1 cellular context compared by ENCODE assay signal in genomic region chr3:146250449-146251382, GRCh38.
A peak's percentile ranks its signal among the peaks of the same experiment; 100 is the strongest.
TF ChIP-seq lines count a peak whose summit lies in the region.

Gene PLSCR4 (minus strand): TSS chr3:146251105. CDS start chr3:146222071, 29,034 bp downstream.

TF ChIP-seq in HEK293, 187 proteins besides CTCF, POLR2A, EP300 and RAD21 (continued from another document):
- TF ChIP-seq HOXD13 (CRISPR knock-in tag; IDR thresholded peaks at IDR 0.05; ENCODE audit: borderline replicate concordance), result no peak
- TF ChIP-seq ZSCAN30 (tag by site-specific recombination; IDR thresholded peaks at IDR 0.05), result no peak
- no peak for TF ChIP-seq ZNF391 (tag by site-specific recombination; IDR thresholded peaks at IDR 0.05; ENCODE audit: borderline replicate concordance, low read depth)
- TF ChIP-seq ZNF341 (tag by site-specific recombination; IDR thresholded peaks at IDR 0.05; ENCODE audit: low read depth), result no peak
- no peak for TF ChIP-seq EGR2 (tag by site-specific recombination; IDR thresholded peaks at IDR 0.05; ENCODE audit: low read depth)
- TF ChIP-seq ZNF132 (tag by site-specific recombination; IDR thresholded peaks at IDR 0.05; ENCODE audit: borderline replicate concordance), result no peak
- no peak for TF ChIP-seq ZBTB49 (tag by site-specific recombination; IDR thresholded peaks at IDR 0.05; ENCODE audit: low read depth)
- TF ChIP-seq ZNF518A (tag by site-specific recombination; conservative IDR thresholded peaks at IDR 0.05; ENCODE audit: low read depth), result no peak
- no peak for TF ChIP-seq OSR2 (tag by site-specific recombination; IDR thresholded peaks at IDR 0.05)
- peak; percentile 81 for TF ChIP-seq ZBTB26 (tag by site-specific recombination; optimal IDR thresholded peaks at IDR 0.05)
- peak; percentile 82 for TF ChIP-seq ZBTB20 (tag by site-specific recombination; IDR thresholded peaks at IDR 0.05)
- no peak for TF ChIP-seq ZNF571 (tag by site-specific recombination; IDR thresholded peaks at IDR 0.05)
- peak; percentile 59 for TF ChIP-seq SP3 (tag by site-specific recombination; IDR thresholded peaks at IDR 0.05)
- no peak for TF ChIP-seq ZNF596 (tag by site-specific recombination; IDR thresholded peaks at IDR 0.05)
- no peak for TF ChIP-seq ZNF416 (tag by site-specific recombination; IDR thresholded peaks at IDR 0.05)
- peak; percentile 72 for TF ChIP-seq KLF1 (tag by site-specific recombination; IDR thresholded peaks at IDR 0.05)
- no peak for TF ChIP-seq MZF1 (tag by site-specific recombination; IDR thresholded peaks at IDR 0.05; ENCODE audit: borderline replicate concordance)
- TF ChIP-seq ZSCAN16 (tag by site-specific recombination; IDR thresholded peaks at IDR 0.05), result no peak
- TF ChIP-seq PRDM6 (tag by site-specific recombination; IDR thresholded peaks at IDR 0.05), result no peak
- TF ChIP-seq ZNF223 (tag by site-specific recombination; IDR thresholded peaks at IDR 0.05), result peak; percentile 43; the same call in 1 of the 2 replicates
- peak; percentile 50 for TF ChIP-seq GLIS1 (tag by site-specific recombination; IDR thresholded peaks at IDR 0.05)
- no peak for TF ChIP-seq ZNF776 (tag by site-specific recombination; IDR thresholded peaks at IDR 0.05; ENCODE audit: borderline replicate concordance)
- TF ChIP-seq ZNF677 (tag by site-specific recombination; IDR thresholded peaks at IDR 0.05), result no peak
- no peak for TF ChIP-seq ZNF157 (tag by site-specific recombination; IDR thresholded peaks at IDR 0.05)
- no peak for TF ChIP-seq AEBP2 (tag by site-specific recombination; IDR thresholded peaks at IDR 0.05; ENCODE audit: borderline replicate concordance)
- no peak for TF ChIP-seq ZNF580 (tag by site-specific recombination; IDR thresholded peaks at IDR 0.05)
- no peak for TF ChIP-seq ZNF24 (tag by site-specific recombination; IDR thresholded peaks at IDR 0.05)
- no peak for TF ChIP-seq ZNF555 (tag by site-specific recombination; conservative IDR thresholded peaks at IDR 0.05)
- TF ChIP-seq KLF9 (tag by site-specific recombination; IDR thresholded peaks at IDR 0.05; ENCODE audit: low read depth), result peak; percentile 49; the same call in 1 of the 2 replicates
